In the genomic region with DNA sequence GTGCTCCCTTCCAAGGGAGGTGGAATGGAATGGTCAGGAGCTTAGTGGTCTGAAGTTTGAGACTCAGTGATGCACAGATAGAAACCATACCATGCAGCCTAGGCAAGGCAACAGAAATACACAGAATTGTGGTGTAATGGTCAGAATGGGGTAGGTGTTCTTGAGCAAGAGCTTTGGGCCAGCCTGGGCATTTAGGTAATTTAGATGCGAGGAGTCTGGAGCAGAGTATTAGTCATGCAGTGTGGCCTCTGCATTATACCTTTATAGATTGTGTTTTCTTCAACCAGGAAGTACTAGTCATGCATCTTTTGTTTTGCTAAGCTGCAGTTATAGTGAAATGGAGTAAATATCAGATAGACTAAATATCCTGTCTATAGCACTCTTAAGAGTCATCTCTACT, we compare ENCODE assay signal across 1 cellular context.
TF ChIP-seq lines count a peak whose summit lies in the region.

No MANE protein-coding gene starts in this region.

TF ChIP-seq in SK-N-SH, 30 proteins besides CTCF, POLR2A, EP300 and RAD21 (continued from another document):
- TF ChIP-seq, protein P1, sequence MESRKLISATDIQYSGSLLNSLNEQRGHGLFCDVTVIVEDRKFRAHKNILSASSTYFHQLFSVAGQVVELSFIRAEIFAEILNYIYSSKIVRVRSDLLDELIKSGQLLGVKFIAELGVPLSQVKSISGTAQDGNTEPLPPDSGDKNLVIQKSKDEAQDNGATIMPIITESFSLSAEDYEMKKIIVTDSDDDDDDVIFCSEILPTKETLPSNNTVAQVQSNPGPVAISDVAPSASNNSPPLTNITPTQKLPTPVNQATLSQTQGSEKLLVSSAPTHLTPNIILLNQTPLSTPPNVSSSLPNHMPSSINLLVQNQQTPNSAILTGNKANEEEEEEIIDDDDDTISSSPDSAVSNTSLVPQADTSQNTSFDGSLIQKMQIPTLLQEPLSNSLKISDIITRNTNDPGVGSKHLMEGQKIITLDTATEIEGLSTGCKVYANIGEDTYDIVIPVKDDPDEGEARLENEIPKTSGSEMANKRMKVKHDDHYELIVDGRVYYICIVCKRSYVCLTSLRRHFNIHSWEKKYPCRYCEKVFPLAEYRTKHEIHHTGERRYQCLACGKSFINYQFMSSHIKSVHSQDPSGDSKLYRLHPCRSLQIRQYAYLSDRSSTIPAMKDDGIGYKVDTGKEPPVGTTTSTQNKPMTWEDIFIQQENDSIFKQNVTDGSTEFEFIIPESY (IDR thresholded peaks at IDR 0.05; ENCODE audit: borderline replicate concordance, low read depth): no peak
- TF ChIP-seq, protein P2, sequence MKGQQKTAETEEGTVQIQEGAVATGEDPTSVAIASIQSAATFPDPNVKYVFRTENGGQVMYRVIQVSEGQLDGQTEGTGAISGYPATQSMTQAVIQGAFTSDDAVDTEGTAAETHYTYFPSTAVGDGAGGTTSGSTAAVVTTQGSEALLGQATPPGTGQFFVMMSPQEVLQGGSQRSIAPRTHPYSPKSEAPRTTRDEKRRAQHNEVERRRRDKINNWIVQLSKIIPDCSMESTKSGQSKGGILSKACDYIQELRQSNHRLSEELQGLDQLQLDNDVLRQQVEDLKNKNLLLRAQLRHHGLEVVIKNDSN (IDR thresholded peaks at IDR 0.05; ENCODE audit: borderline replicate concordance, low read depth): no peak
- TF ChIP-seq MXI1 (IDR thresholded peaks at IDR 0.05; ENCODE audit: low read depth, low read length) (no peak), GATA2 (CRISPR knock-in tag; IDR thresholded peaks at IDR 0.05) (no peak), JUND (IDR thresholded peaks at IDR 0.05) (0 out of 2 replicates have a peak, but pooled peaks have one; percentile 10), TEAD4 (IDR thresholded peaks at IDR 0.05; ENCODE audit: borderline replicate concordance, insufficient read depth) (no peak)
